15 cellular contexts compared by ENCODE assay signal in the genomic region with DNA sequence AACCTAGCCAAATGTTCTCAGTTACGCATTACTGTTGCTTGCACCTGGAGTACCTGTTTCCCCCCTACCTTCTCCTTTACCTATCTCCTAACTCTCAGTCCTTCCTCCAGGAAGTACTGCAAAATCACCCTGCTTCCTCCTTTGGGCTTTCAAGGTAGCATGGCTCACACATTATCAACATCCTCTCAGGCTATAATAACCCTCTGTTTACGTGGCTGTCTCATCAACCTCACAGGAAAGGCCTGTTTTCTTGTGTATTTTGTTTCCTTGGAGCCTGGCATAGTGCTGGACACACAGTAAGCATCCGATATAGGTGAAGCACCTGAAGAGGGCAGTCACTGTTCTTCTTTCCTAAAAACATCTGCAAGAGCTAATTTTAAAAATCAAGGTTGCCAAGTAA. TPM values are rescaled to one million over a fixed set of nuclear protein-coding genes. Genes with fewer than 3 reads are reported as not detected.
DNase-seq lines count a peak whose midpoint lies in the region; ATAC-seq and TF ChIP-seq lines count a peak whose summit lies in the region.
"Had no signal": no experiment of that assay in that cellular context is flagged by ENCODE, and none has a peak within 500 bp of the region (broad histone marks: within the 10 kb centered on the region; RNA-seq: fewer than 3 reads in every experiment).

No MANE protein-coding gene starts in this region.

- peaks cover 64% of the 10 kb centered on the region for H3K36me3 Mint-ChIP-seq in brain
- peaks cover 22% of the 10 kb centered on the region for H3K36me3 Mint-ChIP-seq in memory B cell

- DNase-seq in DMS153 (lab: John Stamatoyannopoulos, UW) (peak; percentile 94), NCI-H2029 treated with DMSO at 0.1 percent for 48 hours (lab: John Stamatoyannopoulos, UW) (peak; percentile 13), memory B cell (ENCODE audit: low spot score in 2 of 2) (no peak), NCI-H345 (lab: John Stamatoyannopoulos, UW) (no peak)
- DNase-seq: activated CD4-positive, alpha-beta T cell treated with anti-CD3 and anti-CD28 coated beads, Interleukin-2, amount 50 U/mL, for 1 hour; body of pancreas; DMS79 treated with DMSO at 0.1 percent for 48 hours; effector memory CD4-positive, alpha-beta T cell; mesenchymal stem cell; NCI-H146; right lobe of liver had no signal

- no peak for TF ChIP-seq CTCF in brain (conservative IDR thresholded peaks at IDR 0.05)

- H3K9me3 Mint-ChIP-seq in brain (peaks cover 0 to 2% (median 0%) of the 10 kb centered on the region in 5 experiments), memory B cell (no peaks in the 10 kb centered on the region)
- H3K9me3 Mint-ChIP-seq: GM23338 had no signal

- H3K4me3 Mint-ChIP-seq in brain, result no peak overlapping the region
- no peak overlapping the region for H3K4me3 Mint-ChIP-seq in memory B cell
- H3K4me3 Mint-ChIP-seq: GM23338 had no signal

- H3K27ac Mint-ChIP-seq in brain (peak overlapping the region; percentile 18 to 96 (median 85)), memory B cell (peak overlapping the region; percentile 87)
- H3K27ac Mint-ChIP-seq: GM23338 had no signal

- ATAC-seq in memory B cell (ENCODE audit: low read depth), result no peak
- ATAC-seq in GM21423 (IDR thresholded peaks at IDR 0.05; ENCODE audit: unreplicated experiment), result no peak
- no peak for ATAC-seq in GM21528 (IDR thresholded peaks at IDR 0.05; ENCODE audit: low FRiP score, unreplicated experiment)
- ATAC-seq: body of pancreas, GM23338, right lobe of liver had no signal

- H3K27me3 Mint-ChIP-seq in brain (no peaks in the 10 kb centered on the region), memory B cell (no peaks in the 10 kb centered on the region)

- H3K4me1 Mint-ChIP-seq in brain (peaks cover 50% of the 10 kb centered on the region), memory B cell (peaks cover 9% of the 10 kb centered on the region)
- H3K4me1 Mint-ChIP-seq: GM23338 had no signal

RNA-seq across cellular contexts. Expression of a gene that starts 32.7 kb away (rescaled TPM):
- not detected for polyA plus RNA-seq in brain (ENCODE audit: insufficient read depth, low read depth, low replicate concordance)

RNA-seq across cellular contexts. Expression of a gene that starts 56.8 kb away (rescaled TPM):
- 43.7 TPM for polyA plus RNA-seq in brain (ENCODE audit: insufficient read depth, low read depth, low replicate concordance)

Comparison
In these comparisons a context has a peak if more than half of its experiments do, and no peak if none do; other contexts are left out.
1. DNase-seq: peak in DMS153 (single experiment) and NCI-H2029 treated with DMSO at 0.1 percent for 48 hours (single experiment); none in memory B cell (0 of 2) and NCI-H345 (single experiment).